ENCODE assay signal across 8 cellular contexts in the genomic region with DNA sequence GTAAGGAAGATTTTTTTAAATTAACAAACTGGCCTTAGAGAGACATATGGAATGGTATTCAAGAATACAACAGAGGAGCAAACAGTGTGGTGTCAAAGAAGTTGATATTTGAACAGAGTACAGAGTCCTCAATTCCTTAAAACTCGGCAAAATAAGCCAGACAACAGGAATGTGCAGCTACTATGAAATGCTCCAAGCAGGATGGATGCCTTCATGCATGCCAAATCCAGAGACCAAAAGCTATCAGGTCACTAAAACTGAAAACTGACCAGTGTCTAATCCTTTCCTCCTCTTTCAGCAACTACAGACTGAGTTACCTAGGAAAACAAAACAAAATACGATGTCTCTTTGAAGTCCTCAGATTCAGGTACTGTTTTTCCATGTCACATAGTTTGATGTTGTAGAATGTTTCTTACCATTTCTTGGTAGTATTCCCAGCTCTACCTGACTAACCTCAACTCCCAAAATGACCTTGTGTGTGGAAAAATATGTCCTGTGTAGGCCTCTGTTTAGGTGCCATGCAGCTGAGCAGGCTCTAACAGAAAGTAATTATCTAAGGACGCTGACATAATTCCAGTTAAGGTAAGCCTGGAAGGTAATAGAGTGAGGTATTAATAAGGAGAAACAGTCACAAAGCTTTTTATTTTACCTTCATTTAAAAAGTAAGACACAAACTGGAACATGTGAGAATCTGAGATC. TPM values are rescaled to one million over a fixed set of nuclear protein-coding genes. Genes with fewer than 3 reads are reported as not detected.
A peak's percentile ranks its signal among the peaks of the same experiment; 100 is the strongest.
DNase-seq lines count a peak whose midpoint lies in the region; ATAC-seq and TF ChIP-seq lines count a peak whose summit lies in the region.

No MANE protein-coding gene starts in this region.

- TF ChIP-seq CTCF in epithelial cell of proximal tubule (conservative IDR thresholded peaks at IDR 0.05; ENCODE audit: low read depth, low read length) (no peak), dorsolateral prefrontal cortex (IDR thresholded peaks at IDR 0.05 in 54 of 56, conservative IDR thresholded peaks at IDR 0.05 in 2 of 56; ENCODE audit: low read depth in 1 of 56, partially characterized antibody in 56 of 56) (no peak)

- H3K27ac ChIP-seq in rectal smooth muscle tissue (ENCODE audit: low read depth, low read length), result peak overlapping the region; percentile 41
- H3K27ac ChIP-seq in dorsolateral prefrontal cortex, result peak overlapping the region in 29 of 59 donors; percentile 7 to 64 (median 22)

- peaks cover 11% of the 10 kb centered on the region for H3K4me1 ChIP-seq in rectal smooth muscle tissue (ENCODE audit: control insufficient read depth, insufficient read depth, low read length)

- H3K4me3 ChIP-seq in epithelial cell of proximal tubule (ENCODE audit: low read depth, low read length) (no peak overlapping the region), rectal smooth muscle tissue (ENCODE audit: low read length) (no peak overlapping the region), dorsolateral prefrontal cortex (no peak overlapping the region)

- H3K9ac ChIP-seq in rectal smooth muscle tissue (ENCODE audit: low read length), result no peak overlapping the region

- TF ChIP-seq RAD21 in Ishikawa (IDR thresholded peaks at IDR 0.05; ENCODE audit: low read depth), result no peak

- H3K36me3 ChIP-seq in rectal smooth muscle tissue (ENCODE audit: control insufficient read depth, insufficient read depth, low read length), result no peaks in the 10 kb centered on the region

- H3K27me3 ChIP-seq in rectal smooth muscle tissue (ENCODE audit: control insufficient read depth, insufficient read depth, low read length) (no peaks in the 10 kb centered on the region), dorsolateral prefrontal cortex (no peaks in the 10 kb centered on the region)

- ATAC-seq in GM19397 (IDR thresholded peaks at IDR 0.05; ENCODE audit: unreplicated experiment) (peak; percentile 23), GM21825 (IDR thresholded peaks at IDR 0.05; ENCODE audit: unreplicated experiment) (no peak)

- intact Hi-C loops in dorsolateral prefrontal cortex (cut with DNase I), result no loop called here

- no peak for TF ChIP-seq EP300 in Ishikawa (IDR thresholded peaks at IDR 0.05; ENCODE audit: borderline replicate concordance)

- DNase-seq in epithelial cell of proximal tubule (ENCODE audit: low read depth) (peak; percentile 10), NCI-H2081 (lab: John Stamatoyannopoulos, UW) (no peak), dorsolateral prefrontal cortex (no peak)
- no peak for DNase-seq in activated naive CD4-positive, alpha-beta T cell treated with anti-CD3 and anti-CD28 coated beads, Interleukin-2, amount 50 U/mL, for 16 hours

TF ChIP-seq in Ishikawa, 13 proteins besides CTCF, POLR2A, EP300 and RAD21:
- peak; percentile 26; the same call in 1 of the 2 replicates for TF ChIP-seq TEAD4 (IDR thresholded peaks at IDR 0.05)
- no peak for TF ChIP-seq TAF1 (IDR thresholded peaks at IDR 0.05; ENCODE audit: low read depth)
- no peak for TF ChIP-seq USF1 (IDR thresholded peaks at IDR 0.05)
TF ChIP-seq in Ishikawa: peak in this region for 1.

RNA-seq across cellular contexts. Expression of gene TBL1XR1, which starts 46.9 kb away (rescaled TPM):
- 61.2 and 68.3 TPM in 2 replicates for total RNA-seq in epithelial cell of proximal tubule
- 100 to 1,000 TPM; 104 to 240 (median 165) TPM for total RNA-seq in dorsolateral prefrontal cortex
